ENCODE assay signal across 10 cellular contexts in genomic region chrX:155954793-155955192, GRCh38. TPM values are rescaled to one million over a fixed set of nuclear protein-coding genes. Genes with fewer than 3 reads are reported as not detected.
"Had no signal": no experiment of that assay in that cellular context is flagged by ENCODE, and none has a peak within 500 bp of the region (broad histone marks: within the 10 kb centered on the region; RNA-seq: fewer than 3 reads in every experiment).

No MANE protein-coding gene starts in this region.

- DNase-seq: H9, HCEC 1CT, HFFc6, KG1 had no signal

- H3K4me3 Mint-ChIP-seq: GM23338, H9, HFFc6, IgD-negative memory B cell had no signal

- H3K27ac ChIP-seq: HL-60 had no signal

- ATAC-seq: GM23338, HepG2 had no signal

- H3K4me3 ChIP-seq: GM23338 had no signal

- H3K36me3 Mint-ChIP-seq: IgD-negative memory B cell had no signal

- H2AFZ ChIP-seq: GM23338 had no signal

- H3K4me2 ChIP-seq: GM23338 had no signal

- H3K4me1 Mint-ChIP-seq: IgD-negative memory B cell had no signal

- H3K27me3 Mint-ChIP-seq: IgD-negative memory B cell had no signal

- H3K27ac Mint-ChIP-seq: GM23338, H9, HFFc6, IgD-negative memory B cell had no signal

- H3K9me3 Mint-ChIP-seq: HFFc6, IgD-negative memory B cell had no signal

- FAIRE-seq: H1, H54 had no signal

RNA-seq across cellular contexts. Expression of gene IL9R, which starts 42.7 kb away (rescaled TPM):
- total RNA-seq: HepG2 had no signal
- polyA plus RNA-seq: HepG2 had no signal
